In the genomic region with DNA sequence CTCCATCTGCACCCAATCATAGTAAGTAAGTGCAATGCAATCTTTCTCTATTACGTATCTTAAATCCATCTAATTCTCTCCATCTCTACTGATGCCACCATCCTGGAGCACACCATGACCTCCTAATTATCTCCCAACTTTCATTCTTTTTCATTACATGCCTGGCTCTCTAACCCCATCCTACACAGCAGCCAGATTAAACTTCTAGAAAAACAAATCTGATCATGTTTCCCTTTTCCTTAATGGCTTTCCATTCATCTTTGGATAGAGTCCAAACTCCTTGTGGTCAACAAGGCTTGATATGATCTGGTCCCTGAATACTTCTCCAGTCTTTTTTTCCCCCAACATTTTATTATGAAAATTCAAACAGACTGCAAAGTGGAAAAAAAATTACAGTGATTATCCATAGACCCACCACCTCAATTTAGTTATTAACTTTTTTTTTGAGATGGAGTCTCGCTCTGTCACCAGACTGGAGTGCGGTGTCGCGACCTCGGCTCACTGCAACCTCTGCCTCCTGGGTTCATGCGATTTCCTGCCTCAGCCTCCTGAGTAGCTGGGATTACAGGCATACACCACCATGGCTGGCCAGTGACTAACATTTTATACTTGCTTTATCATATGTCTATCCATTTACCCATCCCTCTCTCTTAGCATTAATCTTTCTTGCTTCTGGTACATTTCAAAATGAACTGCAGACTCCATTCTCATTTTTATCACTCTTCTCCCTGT, we compare ENCODE assay signal across 21 cellular contexts. TPM values are rescaled to one million over a fixed set of nuclear protein-coding genes. Genes with fewer than 3 reads are reported as not detected.
"Had no signal": no experiment of that assay in that cellular context is flagged by ENCODE, and none has a peak within 500 bp of the region (broad histone marks: within the 10 kb centered on the region; RNA-seq: fewer than 3 reads in every experiment).

No MANE protein-coding gene starts in this region.

- H3K27ac Mint-ChIP-seq: activated B cell treated with CpG ODN at 0.5 μM for 24 hours; activated CD8-positive, alpha-beta T cell treated with anti-CD3 and anti-CD28 coated beads, Interleukin-2, amount 10 ng/mL, durations not matched to agents 7 days and 5 days; activated naive CD8-positive, alpha-beta T cell; endodermal cell; naive B cell; stimulated activated memory B cell treated with anti-CD40 and anti-IgM and Interleukin-4, amounts not matched to agents 10 μg/mL and 1 μg/mL and 100 μg/mL, for 72 hours had no signal

- H3K36me3 ChIP-seq: cardiac muscle cell, gastrocnemius medialis, heart right ventricle, pancreas, spleen had no signal

- H3K4me3 ChIP-seq: cardiac muscle cell, gastrocnemius medialis, heart right ventricle, pancreas, spleen had no signal

- H3K27ac ChIP-seq: cardiac muscle cell, gastrocnemius medialis, heart right ventricle, pancreas, spleen had no signal

- DNase-seq: activated B cell treated with CpG ODN at 0.5 μM for 24 hours; activated CD4-positive, alpha-beta T cell treated with anti-CD3 and anti-CD28 coated beads for 48 hours; activated CD8-positive, alpha-beta memory T cell treated with anti-CD3 and anti-CD28 coated beads, Interleukin-2, amount 50 U/mL, for 4 hours; activated CD8-positive, alpha-beta T cell treated with anti-CD3 and anti-CD28 coated beads, Interleukin-2, amount 10 ng/mL, durations not matched to agents 7 days and 5 days; activated effector memory CD4-positive, alpha-beta T cell treated with anti-CD3 and anti-CD28 coated beads, Interleukin-2, amount 50 U/mL, for 16 hours; activated T-cell treated with anti-CD3 and anti-CD28 coated beads, Interleukin-2, amount 50 U/mL, for 48 hours; anterior cingulate cortex; endodermal cell; gastrocnemius medialis; heart right ventricle; left colon; naive B cell; pancreas; spleen; T-helper 2 cell had no signal

- H3K9me3 Mint-ChIP-seq: activated B cell treated with CpG ODN at 0.5 μM for 24 hours; endodermal cell; stimulated activated memory B cell treated with anti-CD40 and anti-IgM and Interleukin-4, amounts not matched to agents 10 μg/mL and 1 μg/mL and 100 μg/mL, for 72 hours had no signal

- H3K4me3 Mint-ChIP-seq: activated B cell treated with CpG ODN at 0.5 μM for 24 hours; activated CD8-positive, alpha-beta T cell treated with anti-CD3 and anti-CD28 coated beads, Interleukin-2, amount 10 ng/mL, durations not matched to agents 7 days and 5 days; activated naive CD8-positive, alpha-beta T cell; endodermal cell; naive B cell; stimulated activated memory B cell treated with anti-CD40 and anti-IgM and Interleukin-4, amounts not matched to agents 10 μg/mL and 1 μg/mL and 100 μg/mL, for 72 hours had no signal

- ATAC-seq: activated CD8-positive, alpha-beta T cell treated with anti-CD3 and anti-CD28 coated beads, Interleukin-2, amount 10 ng/mL, durations not matched to agents 7 days and 5 days; gastrocnemius medialis; heart right ventricle; left colon; pancreas; sciatic nerve; stimulated activated memory B cell treated with anti-CD40 and anti-IgM and Interleukin-4, amounts not matched to agents 10 μg/mL and 1 μg/mL and 100 μg/mL, for 72 hours had no signal

- H3K4me1 Mint-ChIP-seq: stimulated activated memory B cell treated with anti-CD40 and anti-IgM and Interleukin-4, amounts not matched to agents 10 μg/mL and 1 μg/mL and 100 μg/mL, for 72 hours had no signal

- H3K9me3 ChIP-seq: gastrocnemius medialis, heart right ventricle, pancreas, spleen had no signal

- H3K36me3 Mint-ChIP-seq: activated naive CD8-positive, alpha-beta T cell; naive B cell; stimulated activated memory B cell treated with anti-CD40 and anti-IgM and Interleukin-4, amounts not matched to agents 10 μg/mL and 1 μg/mL and 100 μg/mL, for 72 hours had no signal

- H3K4me1 ChIP-seq: pancreas had no signal

RNA-seq across cellular contexts. Expression of a gene that starts 5.2 kb away (rescaled TPM):
- total RNA-seq: activated B cell treated with CpG ODN at 0.5 μM for 24 hours, dermis microvascular lymphatic vessel endothelial cell, lung microvascular endothelial cell had no signal
